1 cellular context compared by ENCODE assay signal in the genomic region with DNA sequence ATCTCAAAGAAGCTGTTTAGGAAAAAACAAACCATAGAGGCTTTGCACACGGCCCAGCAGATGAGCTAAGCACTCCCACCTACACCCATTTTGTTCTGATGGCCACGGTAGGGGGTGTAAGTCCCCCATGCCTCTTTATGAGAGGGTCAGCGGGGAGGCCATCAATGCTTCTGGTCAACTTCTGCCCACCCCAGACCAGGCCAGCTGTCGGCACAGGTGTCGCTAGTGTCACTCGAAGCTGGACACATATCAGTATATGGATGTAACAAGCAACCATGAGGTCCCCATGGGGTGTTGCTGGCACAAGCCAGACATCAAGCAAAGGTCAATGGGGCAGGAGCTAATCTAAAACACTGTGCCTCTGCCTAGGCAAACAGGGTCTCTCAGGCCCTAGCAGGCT.
TF ChIP-seq lines count a peak whose summit lies in the region.

No MANE protein-coding gene starts in this region.

TF ChIP-seq in SK-N-SH, 30 proteins besides CTCF, POLR2A, EP300 and RAD21 (continued from another document):
- TF ChIP-seq USF1 (IDR thresholded peaks at IDR 0.05; ENCODE audit: borderline replicate concordance, low read depth), result no peak
- no peak for TF ChIP-seq GATA2 (CRISPR knock-in tag; IDR thresholded peaks at IDR 0.05)
- TF ChIP-seq GABPA (IDR thresholded peaks at IDR 0.05; ENCODE audit: low read depth), result no peak
- TF ChIP-seq TEAD4 (IDR thresholded peaks at IDR 0.05; ENCODE audit: borderline replicate concordance, insufficient read depth), result no peak
- no peak for TF ChIP-seq EZH2phosphoT487 (IDR thresholded peaks at IDR 0.05; ENCODE audit: borderline replicate concordance, low read depth)
- no peak for TF ChIP-seq REST (IDR thresholded peaks at IDR 0.05; ENCODE audit: low read depth, low read length)
- no peak for TF ChIP-seq FOXM1 (IDR thresholded peaks at IDR 0.05; ENCODE audit: low read depth)
- no peak for TF ChIP-seq JUND (IDR thresholded peaks at IDR 0.05)
- no peak for TF ChIP-seq POLR2AphosphoS5 (IDR thresholded peaks at IDR 0.05; ENCODE audit: low read depth, low read length)
- TF ChIP-seq RFX5 (IDR thresholded peaks at IDR 0.05; ENCODE audit: low read length), result no peak
- TF ChIP-seq USF2 (IDR thresholded peaks at IDR 0.05; ENCODE audit: borderline replicate concordance, low read depth, low read length), result no peak
- no peak for TF ChIP-seq MXI1 (IDR thresholded peaks at IDR 0.05; ENCODE audit: low read depth, low read length)
- TF ChIP-seq FOSL2 (IDR thresholded peaks at IDR 0.05; ENCODE audit: borderline replicate concordance, low read depth), result no peak
- TF ChIP-seq, protein P1, sequence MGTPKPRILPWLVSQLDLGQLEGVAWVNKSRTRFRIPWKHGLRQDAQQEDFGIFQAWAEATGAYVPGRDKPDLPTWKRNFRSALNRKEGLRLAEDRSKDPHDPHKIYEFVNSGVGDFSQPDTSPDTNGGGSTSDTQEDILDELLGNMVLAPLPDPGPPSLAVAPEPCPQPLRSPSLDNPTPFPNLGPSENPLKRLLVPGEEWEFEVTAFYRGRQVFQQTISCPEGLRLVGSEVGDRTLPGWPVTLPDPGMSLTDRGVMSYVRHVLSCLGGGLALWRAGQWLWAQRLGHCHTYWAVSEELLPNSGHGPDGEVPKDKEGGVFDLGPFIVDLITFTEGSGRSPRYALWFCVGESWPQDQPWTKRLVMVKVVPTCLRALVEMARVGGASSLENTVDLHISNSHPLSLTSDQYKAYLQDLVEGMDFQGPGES (IDR thresholded peaks at IDR 0.05; ENCODE audit: low read depth, low read length), result no peak
- no peak for TF ChIP-seq PBX3 (IDR thresholded peaks at IDR 0.05)
- no peak for TF ChIP-seq TAF1 (IDR thresholded peaks at IDR 0.05; ENCODE audit: borderline replicate concordance, low read depth, low read length)
- TF ChIP-seq MEF2A (IDR thresholded peaks at IDR 0.05; ENCODE audit: borderline replicate concordance, low read depth), result no peak
- TF ChIP-seq RCOR1 (IDR thresholded peaks at IDR 0.05; ENCODE audit: low read length), result no peak
